In the genomic region with DNA sequence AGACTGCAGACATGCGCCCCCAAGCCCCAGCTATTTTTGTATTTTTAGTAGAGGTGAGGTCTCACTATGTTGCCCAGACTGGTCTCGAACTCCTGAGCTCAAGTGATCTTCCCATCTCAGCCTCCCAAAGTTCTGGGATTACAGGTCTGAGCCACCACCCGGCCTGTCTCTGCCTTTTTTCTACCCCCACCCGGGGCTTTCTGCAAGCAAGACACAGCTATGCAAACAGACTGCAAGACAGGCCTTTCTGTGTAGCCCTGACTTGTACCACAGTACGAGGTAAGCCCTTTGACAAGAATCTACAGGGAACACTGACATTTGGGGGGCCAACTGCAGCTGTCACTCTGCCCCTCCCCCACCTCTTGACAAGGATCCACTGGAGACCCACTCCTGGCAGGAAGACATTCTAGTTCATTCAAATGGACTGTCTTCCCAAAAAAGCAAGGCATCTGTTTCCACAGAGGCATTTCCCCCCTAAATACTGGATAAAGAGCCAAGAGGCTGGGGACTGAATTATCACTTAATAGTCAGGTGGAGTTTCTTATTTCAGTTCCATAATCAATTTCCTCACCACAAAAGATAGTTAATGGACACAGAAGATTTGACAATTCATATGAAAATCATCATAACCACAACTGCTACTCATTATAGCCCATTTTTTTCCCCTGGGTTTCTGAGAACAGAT, we compare ENCODE assay signal across 19 cellular contexts.
DNase-seq lines count a peak whose midpoint lies in the region; ATAC-seq and TF ChIP-seq lines count a peak whose summit lies in the region.
"Had no signal": no experiment of that assay in that cellular context is flagged by ENCODE, and none has a peak within 500 bp of the region (broad histone marks: within the 10 kb centered on the region; RNA-seq: fewer than 3 reads in every experiment).

No MANE protein-coding gene starts in this region.

- peaks cover 25% of the 10 kb centered on the region for H3K4me1 ChIP-seq in left ventricle myocardium inferior

- intact Hi-C loops in cardiac septum (cut with DNase I) (loop anchor here (5.0 kb wide), 1 partner anchor 118 kb away; a partner anchor contains a TSS), left ventricle myocardium inferior (cut with micrococcal nuclease) (no loop called here)
- intact Hi-C loops in activated T-helper 2 cell treated with anti-CD3 and anti-CD28 coated beads, Interferon-gamma antibody, Interleukin-2, Interleukin-4, amounts not matched to agents 10 μg/mL and 5 μg/mL and 100 μg/mL, durations not matched to agents 14 hours and 24 hours and 36 hours (cut with micrococcal nuclease), result loop anchor here (10.0 kb wide), 3 partner anchors 345 to 905 kb away; a partner anchor contains a TSS

- no peaks in the 10 kb centered on the region for H3K9me3 ChIP-seq in left ventricle myocardium inferior (replicated peaks)
- H3K9me3 ChIP-seq: neutrophil, vagina had no signal

- no peak overlapping the region for H3K4me3 ChIP-seq in left ventricle myocardium inferior
- H3K4me3 ChIP-seq: vagina had no signal

- peaks cover 85% of the 10 kb centered on the region for H3K4me1 Mint-ChIP-seq in activated T-helper 2 cell treated with anti-CD3 and anti-CD28 coated beads, Interferon-gamma antibody, Interleukin-2, Interleukin-4, amounts not matched to agents 10 μg/mL and 5 μg/mL and 100 μg/mL, durations not matched to agents 14 hours and 24 hours and 36 hours (ENCODE audit: low read depth)
- peaks cover 83% of the 10 kb centered on the region for H3K4me1 Mint-ChIP-seq in stimulated activated naive CD8-positive, alpha-beta T cell treated with anti-CD3 and anti-CD28 coated beads, Interleukin-15, amount 100 ng/mL, for 72 hours

- no peaks in the 10 kb centered on the region for H3K27me3 ChIP-seq in left ventricle myocardium inferior (ENCODE audit: low read depth)
- H3K27me3 ChIP-seq: neutrophil, vagina had no signal

- no peak overlapping the region for H3K4me3 Mint-ChIP-seq in activated T-helper 2 cell treated with anti-CD3 and anti-CD28 coated beads, Interferon-gamma antibody, Interleukin-2, Interleukin-4, amounts not matched to agents 10 μg/mL and 5 μg/mL and 100 μg/mL, durations not matched to agents 14 hours and 24 hours and 36 hours (ENCODE audit: low read depth)
- H3K4me3 Mint-ChIP-seq in stimulated activated naive CD8-positive, alpha-beta T cell treated with anti-CD3 and anti-CD28 coated beads, Interleukin-15, amount 100 ng/mL, for 72 hours, result peak overlapping the region in 1 of 2 donors; percentile 59
- H3K4me3 Mint-ChIP-seq: activated CD8-positive, alpha-beta memory T cell treated with anti-CD3 and anti-CD28 coated beads, Interleukin-2, amount 10 ng/mL, durations not matched to agents 7 days and 5 days; CD4-positive, alpha-beta T cell; mesothelial cell of epicardium had no signal

- no peak overlapping the region for H3K27ac ChIP-seq in left ventricle myocardium inferior (replicated peaks)
- H3K27ac ChIP-seq: neutrophil, vagina had no signal

- peak overlapping the region; percentile 68 for H3K27ac Mint-ChIP-seq in activated T-helper 2 cell treated with anti-CD3 and anti-CD28 coated beads, Interferon-gamma antibody, Interleukin-2, Interleukin-4, amounts not matched to agents 10 μg/mL and 5 μg/mL and 100 μg/mL, durations not matched to agents 14 hours and 24 hours and 36 hours
- no peak overlapping the region for H3K27ac Mint-ChIP-seq in stimulated activated naive CD8-positive, alpha-beta T cell treated with anti-CD3 and anti-CD28 coated beads, Interleukin-15, amount 100 ng/mL, for 72 hours
- H3K27ac Mint-ChIP-seq: activated CD8-positive, alpha-beta memory T cell treated with anti-CD3 and anti-CD28 coated beads, Interleukin-2, amount 10 ng/mL, durations not matched to agents 7 days and 5 days; CD4-positive, alpha-beta T cell; mesothelial cell of epicardium had no signal

- no peaks in the 10 kb centered on the region for H3K9me3 Mint-ChIP-seq in activated T-helper 2 cell treated with anti-CD3 and anti-CD28 coated beads, Interferon-gamma antibody, Interleukin-2, Interleukin-4, amounts not matched to agents 10 μg/mL and 5 μg/mL and 100 μg/mL, durations not matched to agents 14 hours and 24 hours and 36 hours
- H3K9me3 Mint-ChIP-seq in stimulated activated naive CD8-positive, alpha-beta T cell treated with anti-CD3 and anti-CD28 coated beads, Interleukin-15, amount 100 ng/mL, for 72 hours, result peaks cover 0 to 7% of the 10 kb centered on the region in 2 donors
- H3K9me3 Mint-ChIP-seq: CD4-positive, alpha-beta T cell had no signal

- TF ChIP-seq CTCF in left ventricle myocardium inferior (IDR thresholded peaks at IDR 0.05; ENCODE audit: borderline replicate concordance), result no peak

- DNase-seq in cardiac septum (ENCODE audit: low spot score), result peak; percentile 64
- no peak for DNase-seq in left ventricle myocardium inferior
- DNase-seq in activated T-helper 2 cell treated with anti-CD3 and anti-CD28 coated beads, Interferon-gamma antibody, Interleukin-2, Interleukin-4, amounts not matched to agents 10 μg/mL and 5 μg/mL and 100 μg/mL, durations not matched to agents 14 hours and 24 hours and 36 hours (ENCODE audit: low spot score), result no peak
- no peak for DNase-seq in stimulated activated naive CD8-positive, alpha-beta T cell treated with anti-CD3 and anti-CD28 coated beads, Interleukin-15, amount 100 ng/mL, for 72 hours
- no peak for DNase-seq in NCI-H2196 (lab: John Stamatoyannopoulos, UW; ENCODE audit: unreplicated experiment)
- DNase-seq: ACHN; activated CD8-positive, alpha-beta memory T cell treated with anti-CD3 and anti-CD28 coated beads, Interleukin-2, amount 10 ng/mL, durations not matched to agents 7 days and 5 days; CD4-positive, alpha-beta T cell; DND-41; GOT3; NCI-H1694; NCI-H2227 treated with DMSO at 0.1 percent for 48 hours; right cardiac atrium had no signal

- H3K36me3 ChIP-seq in left ventricle myocardium inferior, result no peaks in the 10 kb centered on the region
- H3K36me3 ChIP-seq: neutrophil, vagina had no signal

- no peaks in the 10 kb centered on the region for H3K27me3 Mint-ChIP-seq in activated T-helper 2 cell treated with anti-CD3 and anti-CD28 coated beads, Interferon-gamma antibody, Interleukin-2, Interleukin-4, amounts not matched to agents 10 μg/mL and 5 μg/mL and 100 μg/mL, durations not matched to agents 14 hours and 24 hours and 36 hours (ENCODE audit: low read depth)
- H3K27me3 Mint-ChIP-seq in stimulated activated naive CD8-positive, alpha-beta T cell treated with anti-CD3 and anti-CD28 coated beads, Interleukin-15, amount 100 ng/mL, for 72 hours, result peaks cover 7% of the 10 kb centered on the region
- H3K27me3 Mint-ChIP-seq: CD4-positive, alpha-beta T cell had no signal

- ATAC-seq in HG02870 (IDR thresholded peaks at IDR 0.05; ENCODE audit: unreplicated experiment) (peak; percentile 22), HG03095 (IDR thresholded peaks at IDR 0.05; ENCODE audit: unreplicated experiment) (no peak), HG03565 (IDR thresholded peaks at IDR 0.05; ENCODE audit: unreplicated experiment) (no peak)
- ATAC-seq in stimulated activated naive CD8-positive, alpha-beta T cell treated with anti-CD3 and anti-CD28 coated beads, Interleukin-15, amount 100 ng/mL, for 72 hours, result peak; percentile 37
- ATAC-seq: activated CD8-positive, alpha-beta memory T cell treated with anti-CD3 and anti-CD28 coated beads, Interleukin-2, amount 10 ng/mL, durations not matched to agents 7 days and 5 days; right cardiac atrium had no signal

- peaks cover 8% of the 10 kb centered on the region for H3K36me3 Mint-ChIP-seq in activated T-helper 2 cell treated with anti-CD3 and anti-CD28 coated beads, Interferon-gamma antibody, Interleukin-2, Interleukin-4, amounts not matched to agents 10 μg/mL and 5 μg/mL and 100 μg/mL, durations not matched to agents 14 hours and 24 hours and 36 hours (ENCODE audit: low read depth)
- H3K36me3 Mint-ChIP-seq: activated CD8-positive, alpha-beta memory T cell treated with anti-CD3 and anti-CD28 coated beads, Interleukin-2, amount 10 ng/mL, durations not matched to agents 7 days and 5 days; mesothelial cell of epicardium had no signal

Comparison
In these comparisons a context has a peak if more than half of its experiments do, and no peak if none do; other contexts are left out.
1. ATAC-seq: peak in HG02870 (single experiment) and stimulated activated naive CD8-positive, alpha-beta T cell treated with anti-CD3 and anti-CD28 coated beads, Interleukin-15, amount 100 ng/mL, for 72 hours (single experiment); none in HG03095 (single experiment) and HG03565 (single experiment).